Comparison of ENCODE assay signal across 8 cellular contexts in the genomic region with DNA sequence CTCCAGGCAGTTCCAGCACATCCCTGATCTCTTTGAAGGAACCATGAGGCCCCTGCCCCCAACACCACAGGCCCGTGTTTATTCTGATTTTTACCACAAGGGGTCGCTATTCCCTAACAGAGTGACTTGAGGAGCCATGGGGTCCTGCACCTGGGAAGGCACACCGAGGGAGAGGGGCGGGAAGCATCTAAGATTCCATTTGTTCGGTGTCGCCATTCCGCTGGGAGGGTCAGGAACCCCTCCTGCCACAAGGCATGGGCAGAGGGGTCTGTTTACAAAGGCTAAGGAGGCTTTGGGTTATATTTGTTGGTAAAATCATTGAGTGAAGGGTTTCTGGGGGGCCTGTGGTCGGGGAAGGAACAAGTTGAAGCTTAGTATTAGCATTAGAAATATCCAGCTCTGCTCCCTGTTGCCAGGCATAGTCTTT.
DNase-seq lines count a peak whose midpoint lies in the region; ATAC-seq and TF ChIP-seq lines count a peak whose summit lies in the region.

No MANE protein-coding gene starts in this region.

- ATAC-seq in SK-N-SH treated with all-trans-retinoic acid at 6 μM for 48 hours = peak; percentile 91
- no peak for ATAC-seq in GM18873 (IDR thresholded peaks at IDR 0.05; ENCODE audit: low FRiP score, unreplicated experiment)
- ATAC-seq in HG02571 (IDR thresholded peaks at IDR 0.05; ENCODE audit: unreplicated experiment) = no peak

- intact Hi-C loops in head of caudate nucleus (cut with DNase I) = loop anchor here (10.0 kb wide), 3 partner anchors 131 to 291 kb away; a partner anchor contains a TSS

- DNase-seq in GM04504 (ENCODE audit: low read depth) (peak; percentile 15), KG1 (lab: John Stamatoyannopoulos, UW) (peak; percentile 76), head of caudate nucleus (peak in 37 of 42 donors; percentile 7 to 89 (median 61)), pulmonary artery endothelial cell (ENCODE audit: low read depth, low spot score) (peak; percentile 20)
- peak; percentile 40 for DNase-seq in activated naive CD4-positive, alpha-beta T cell treated with anti-CD3 and anti-CD28 coated beads, Interleukin-2, amount 50 U/mL, for 16 hours

TF ChIP-seq in SK-N-SH treated with all-trans-retinoic acid at 6 μM for 48 hours, 23 proteins besides CTCF, POLR2A, EP300 and RAD21:
- no peak for TF ChIP-seq TOX (CRISPR knock-in tag; IDR thresholded peaks at IDR 0.05; ENCODE audit: borderline replicate concordance)
- no peak for TF ChIP-seq PPARA (CRISPR knock-in tag; IDR thresholded peaks at IDR 0.05; ENCODE audit: borderline replicate concordance)
- no peak for TF ChIP-seq ZFP3 (CRISPR knock-in tag; IDR thresholded peaks at IDR 0.05)
- TF ChIP-seq, protein P1, sequence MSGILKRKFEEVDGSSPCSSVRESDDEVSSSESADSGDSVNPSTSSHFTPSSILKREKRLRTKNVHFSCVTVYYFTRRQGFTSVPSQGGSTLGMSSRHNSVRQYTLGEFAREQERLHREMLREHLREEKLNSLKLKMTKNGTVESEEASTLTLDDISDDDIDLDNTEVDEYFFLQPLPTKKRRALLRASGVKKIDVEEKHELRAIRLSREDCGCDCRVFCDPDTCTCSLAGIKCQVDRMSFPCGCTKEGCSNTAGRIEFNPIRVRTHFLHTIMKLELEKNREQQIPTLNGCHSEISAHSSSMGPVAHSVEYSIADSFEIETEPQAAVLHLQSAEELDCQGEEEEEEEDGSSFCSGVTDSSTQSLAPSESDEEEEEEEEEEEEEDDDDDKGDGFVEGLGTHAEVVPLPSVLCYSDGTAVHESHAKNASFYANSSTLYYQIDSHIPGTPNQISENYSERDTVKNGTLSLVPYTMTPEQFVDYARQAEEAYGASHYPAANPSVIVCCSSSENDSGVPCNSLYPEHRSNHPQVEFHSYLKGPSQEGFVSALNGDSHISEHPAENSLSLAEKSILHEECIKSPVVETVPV (CRISPR knock-in tag; IDR thresholded peaks at IDR 0.05) = no peak
- TF ChIP-seq ZNF70 (CRISPR knock-in tag; IDR thresholded peaks at IDR 0.05) = no peak
- no peak for TF ChIP-seq BACH2 (CRISPR knock-in tag; IDR thresholded peaks at IDR 0.05; ENCODE audit: borderline replicate concordance)
- no peak for TF ChIP-seq ZNF8 (CRISPR knock-in tag; IDR thresholded peaks at IDR 0.05)
- no peak for TF ChIP-seq ESRRG (CRISPR knock-in tag; IDR thresholded peaks at IDR 0.05)
- TF ChIP-seq, protein P2, sequence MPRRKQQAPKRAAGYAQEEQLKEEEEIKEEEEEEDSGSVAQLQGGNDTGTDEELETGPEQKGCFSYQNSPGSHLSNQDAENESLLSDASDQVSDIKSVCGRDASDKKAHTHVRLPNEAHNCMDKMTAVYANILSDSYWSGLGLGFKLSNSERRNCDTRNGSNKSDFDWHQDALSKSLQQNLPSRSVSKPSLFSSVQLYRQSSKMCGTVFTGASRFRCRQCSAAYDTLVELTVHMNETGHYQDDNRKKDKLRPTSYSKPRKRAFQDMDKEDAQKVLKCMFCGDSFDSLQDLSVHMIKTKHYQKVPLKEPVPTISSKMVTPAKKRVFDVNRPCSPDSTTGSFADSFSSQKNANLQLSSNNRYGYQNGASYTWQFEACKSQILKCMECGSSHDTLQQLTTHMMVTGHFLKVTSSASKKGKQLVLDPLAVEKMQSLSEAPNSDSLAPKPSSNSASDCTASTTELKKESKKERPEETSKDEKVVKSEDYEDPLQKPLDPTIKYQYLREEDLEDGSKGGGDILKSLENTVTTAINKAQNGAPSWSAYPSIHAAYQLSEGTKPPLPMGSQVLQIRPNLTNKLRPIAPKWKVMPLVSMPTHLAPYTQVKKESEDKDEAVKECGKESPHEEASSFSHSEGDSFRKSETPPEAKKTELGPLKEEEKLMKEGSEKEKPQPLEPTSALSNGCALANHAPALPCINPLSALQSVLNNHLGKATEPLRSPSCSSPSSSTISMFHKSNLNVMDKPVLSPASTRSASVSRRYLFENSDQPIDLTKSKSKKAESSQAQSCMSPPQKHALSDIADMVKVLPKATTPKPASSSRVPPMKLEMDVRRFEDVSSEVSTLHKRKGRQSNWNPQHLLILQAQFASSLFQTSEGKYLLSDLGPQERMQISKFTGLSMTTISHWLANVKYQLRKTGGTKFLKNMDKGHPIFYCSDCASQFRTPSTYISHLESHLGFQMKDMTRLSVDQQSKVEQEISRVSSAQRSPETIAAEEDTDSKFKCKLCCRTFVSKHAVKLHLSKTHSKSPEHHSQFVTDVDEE (CRISPR knock-in tag; IDR thresholded peaks at IDR 0.05) = no peak
- no peak for TF ChIP-seq GLIS3 (CRISPR knock-in tag; IDR thresholded peaks at IDR 0.05)
- TF ChIP-seq ZC3H10 (CRISPR knock-in tag; IDR thresholded peaks at IDR 0.05) = no peak
- no peak for TF ChIP-seq ZFP30 (CRISPR knock-in tag; IDR thresholded peaks at IDR 0.05)
- TF ChIP-seq, protein P3, sequence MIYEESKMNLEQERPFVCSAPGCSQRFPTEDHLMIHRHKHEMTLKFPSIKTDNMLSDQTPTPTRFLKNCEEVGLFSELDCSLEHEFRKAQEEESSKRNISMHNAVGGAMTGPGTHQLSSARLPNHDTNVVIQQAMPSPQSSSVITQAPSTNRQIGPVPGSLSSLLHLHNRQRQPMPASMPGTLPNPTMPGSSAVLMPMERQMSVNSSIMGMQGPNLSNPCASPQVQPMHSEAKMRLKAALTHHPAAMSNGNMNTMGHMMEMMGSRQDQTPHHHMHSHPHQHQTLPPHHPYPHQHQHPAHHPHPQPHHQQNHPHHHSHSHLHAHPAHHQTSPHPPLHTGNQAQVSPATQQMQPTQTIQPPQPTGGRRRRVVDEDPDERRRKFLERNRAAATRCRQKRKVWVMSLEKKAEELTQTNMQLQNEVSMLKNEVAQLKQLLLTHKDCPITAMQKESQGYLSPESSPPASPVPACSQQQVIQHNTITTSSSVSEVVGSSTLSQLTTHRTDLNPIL (CRISPR knock-in tag; IDR thresholded peaks at IDR 0.05; ENCODE audit: low read depth) = no peak
- TF ChIP-seq OSR1 (CRISPR knock-in tag; IDR thresholded peaks at IDR 0.05) = no peak
- no peak for TF ChIP-seq ISL1 (CRISPR knock-in tag; IDR thresholded peaks at IDR 0.05)
- TF ChIP-seq, protein P4, sequence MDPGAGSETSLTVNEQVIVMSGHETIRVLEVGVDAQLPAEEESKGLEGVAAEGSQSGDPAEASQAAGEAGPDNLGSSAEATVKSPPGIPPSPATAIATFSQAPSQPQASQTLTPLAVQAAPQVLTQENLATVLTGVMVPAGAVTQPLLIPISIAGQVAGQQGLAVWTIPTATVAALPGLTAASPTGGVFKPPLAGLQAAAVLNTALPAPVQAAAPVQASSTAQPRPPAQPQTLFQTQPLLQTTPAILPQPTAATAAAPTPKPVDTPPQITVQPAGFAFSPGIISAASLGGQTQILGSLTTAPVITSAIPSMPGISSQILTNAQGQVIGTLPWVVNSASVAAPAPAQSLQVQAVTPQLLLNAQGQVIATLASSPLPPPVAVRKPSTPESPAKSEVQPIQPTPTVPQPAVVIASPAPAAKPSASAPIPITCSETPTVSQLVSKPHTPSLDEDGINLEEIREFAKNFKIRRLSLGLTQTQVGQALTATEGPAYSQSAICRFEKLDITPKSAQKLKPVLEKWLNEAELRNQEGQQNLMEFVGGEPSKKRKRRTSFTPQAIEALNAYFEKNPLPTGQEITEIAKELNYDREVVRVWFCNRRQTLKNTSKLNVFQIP (CRISPR knock-in tag; IDR thresholded peaks at IDR 0.05; ENCODE audit: borderline replicate concordance, low read depth) = no peak
- TF ChIP-seq ZNF565 (CRISPR knock-in tag; conservative IDR thresholded peaks at IDR 0.05; ENCODE audit: low read depth) = no peak
- TF ChIP-seq, protein P5, sequence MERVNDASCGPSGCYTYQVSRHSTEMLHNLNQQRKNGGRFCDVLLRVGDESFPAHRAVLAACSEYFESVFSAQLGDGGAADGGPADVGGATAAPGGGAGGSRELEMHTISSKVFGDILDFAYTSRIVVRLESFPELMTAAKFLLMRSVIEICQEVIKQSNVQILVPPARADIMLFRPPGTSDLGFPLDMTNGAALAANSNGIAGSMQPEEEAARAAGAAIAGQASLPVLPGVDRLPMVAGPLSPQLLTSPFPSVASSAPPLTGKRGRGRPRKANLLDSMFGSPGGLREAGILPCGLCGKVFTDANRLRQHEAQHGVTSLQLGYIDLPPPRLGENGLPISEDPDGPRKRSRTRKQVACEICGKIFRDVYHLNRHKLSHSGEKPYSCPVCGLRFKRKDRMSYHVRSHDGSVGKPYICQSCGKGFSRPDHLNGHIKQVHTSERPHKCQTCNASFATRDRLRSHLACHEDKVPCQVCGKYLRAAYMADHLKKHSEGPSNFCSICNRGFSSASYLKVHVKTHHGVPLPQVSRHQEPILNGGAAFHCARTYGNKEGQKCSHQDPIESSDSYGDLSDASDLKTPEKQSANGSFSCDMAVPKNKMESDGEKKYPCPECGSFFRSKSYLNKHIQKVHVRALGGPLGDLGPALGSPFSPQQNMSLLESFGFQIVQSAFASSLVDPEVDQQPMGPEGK (CRISPR knock-in tag; IDR thresholded peaks at IDR 0.05; ENCODE audit: borderline replicate concordance) = no peak
- TF ChIP-seq RARB (CRISPR knock-in tag; IDR thresholded peaks at IDR 0.05) = no peak
- TF ChIP-seq CSDC2 (CRISPR knock-in tag; IDR thresholded peaks at IDR 0.05) = no peak

Comparison
In these comparisons a context has a peak if more than half of its experiments do, and no peak if none do; other contexts are left out.
1. DNase-seq: peak in every context shown above with its lines; median percentile 76 in KG1; 61 in head of caudate nucleus; 40 in activated naive CD4-positive, alpha-beta T cell treated with anti-CD3 and anti-CD28 coated beads, Interleukin-2, amount 50 U/mL, for 16 hours; 20 in pulmonary artery endothelial cell; 15 in GM04504.